Comparison of ENCODE assay signal across 11 cellular contexts in the genomic region with DNA sequence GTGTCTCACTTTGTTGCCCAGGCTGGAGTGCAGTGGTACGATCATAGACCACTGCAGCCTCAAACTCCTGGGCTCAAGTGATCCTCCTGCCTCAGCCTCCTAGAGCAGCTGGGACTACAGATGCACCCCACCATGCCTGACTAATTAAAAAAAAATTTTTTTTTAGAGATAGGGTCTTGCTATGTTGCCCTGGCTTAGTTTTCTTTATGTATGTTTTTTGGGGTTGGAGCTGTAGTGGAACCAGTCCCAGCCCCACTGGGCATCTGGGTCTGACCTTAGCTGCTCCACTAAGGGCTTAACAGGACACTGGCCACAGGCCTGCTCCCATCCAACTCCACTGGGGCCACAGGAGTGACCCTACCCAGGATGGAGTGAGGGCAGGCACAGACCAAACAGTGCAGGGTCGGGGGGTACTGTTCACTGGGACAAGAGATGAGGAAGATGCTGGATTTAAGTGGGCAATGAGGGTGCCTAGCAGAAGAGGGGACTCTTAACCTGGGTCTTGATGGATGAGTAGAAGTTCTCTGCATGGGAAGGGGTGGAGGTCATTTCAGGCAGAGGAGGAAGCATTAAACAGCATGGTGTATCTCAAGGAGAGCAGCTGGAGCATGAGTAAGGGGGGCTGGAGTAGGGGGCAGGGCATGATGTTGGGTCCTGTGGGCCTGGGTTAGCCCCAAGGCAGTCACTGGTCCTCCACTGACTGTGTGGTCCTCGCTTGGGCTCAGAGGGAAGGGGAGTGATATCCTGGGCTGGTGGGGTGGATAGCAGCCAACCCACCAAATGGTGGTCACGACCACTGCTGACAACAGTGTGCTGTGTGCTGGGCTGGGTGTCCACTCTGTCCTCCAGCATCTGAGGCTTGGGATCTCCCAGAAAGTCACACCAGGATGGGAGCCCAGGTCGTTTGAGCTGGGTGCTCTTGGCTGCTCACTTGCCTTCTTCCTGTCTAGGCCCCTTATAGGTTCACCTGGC. TPM values are rescaled to one million over a fixed set of nuclear protein-coding genes. Genes with fewer than 3 reads are reported as not detected.
DNase-seq lines count a peak whose midpoint lies in the region; ATAC-seq and TF ChIP-seq lines count a peak whose summit lies in the region.
"Had no signal": no experiment of that assay in that cellular context is flagged by ENCODE, and none has a peak within 500 bp of the region (broad histone marks: within the 10 kb centered on the region; RNA-seq: fewer than 3 reads in every experiment).

No MANE protein-coding gene starts in this region.

- H3K4me1 Mint-ChIP-seq in CD4-positive, CD25-positive, alpha-beta regulatory T cell: peaks cover 0 to 52% (median 26%) of the 10 kb centered on the region in 4 donors
- peaks cover 27 to 53% (median 48%) of the 10 kb centered on the region in 4 donors for H3K4me1 Mint-ChIP-seq in naive thymus-derived CD8-positive, alpha-beta T cell

- H3K4me1 ChIP-seq in CD4-positive, CD25-positive, alpha-beta regulatory T cell (ENCODE audit: control insufficient read depth, insufficient read depth, low read length, poor library complexity, severe bottlenecking): peaks cover 41% of the 10 kb centered on the region
- peaks cover 0 to 22% (median 14%) of the 10 kb centered on the region in 4 donors for H3K4me1 ChIP-seq in sigmoid colon
- H3K4me1 ChIP-seq: HAP-1 had no signal

- ATAC-seq in CD4-positive, CD25-positive, alpha-beta regulatory T cell (ENCODE audit: low read depth in 2 of 2): no peak
- no peak for ATAC-seq in naive thymus-derived CD8-positive, alpha-beta T cell
- ATAC-seq in GM18868 (IDR thresholded peaks at IDR 0.05; ENCODE audit: unreplicated experiment): no peak
- ATAC-seq in GM19023 (IDR thresholded peaks at IDR 0.05; ENCODE audit: unreplicated experiment): no peak
- ATAC-seq: gastrocnemius medialis had no signal

- peak overlapping the region; percentile 78 to 87 (median 81) for H3K4me3 Mint-ChIP-seq in CD4-positive, CD25-positive, alpha-beta regulatory T cell
- H3K4me3 Mint-ChIP-seq in naive thymus-derived CD8-positive, alpha-beta T cell: peak overlapping the region; percentile 56 to 88 (median 71)

- no peak for TF ChIP-seq EP300 in sigmoid colon (IDR thresholded peaks at IDR 0.05)

- no peaks in the 10 kb centered on the region for H3K36me3 Mint-ChIP-seq in CD4-positive, CD25-positive, alpha-beta regulatory T cell
- peaks cover 0 to 26% (median 0%) of the 10 kb centered on the region in 3 donors for H3K36me3 Mint-ChIP-seq in naive thymus-derived CD8-positive, alpha-beta T cell

- POLR2A ChIA-PET in naive thymus-derived CD8-positive, alpha-beta T cell (lab: Charles Lee): interaction anchor here (0.6 to 3.1 kb wide), 6 partner anchors 9 to 34 kb away, joined by 3 to 17 read pairs (median 4); no protein-coding TSS in a partner anchor

- no peak overlapping the region for H3K4me3 ChIP-seq in CD4-positive, CD25-positive, alpha-beta regulatory T cell (ENCODE audit: low read depth, low read length)
- H3K4me3 ChIP-seq in HFF-Myc (replicated peaks; ENCODE audit: low read depth, low read length) (peak overlapping the region; percentile 51), astrocyte of the spinal cord (ENCODE audit: low read depth, low read length) (peak overlapping the region; percentile 48), sigmoid colon (no peak overlapping the region)
- H3K4me3 ChIP-seq: HAP-1 had no signal

- no peaks in the 10 kb centered on the region for H3K9me3 Mint-ChIP-seq in CD4-positive, CD25-positive, alpha-beta regulatory T cell
- no peaks in the 10 kb centered on the region for H3K9me3 Mint-ChIP-seq in naive thymus-derived CD8-positive, alpha-beta T cell

- WGBS in sigmoid colon, 2 donors: 83 to 85% methylated on average over 5 of the region's 5 CpGs

- no peaks in the 10 kb centered on the region for H3K27me3 ChIP-seq in CD4-positive, CD25-positive, alpha-beta regulatory T cell (ENCODE audit: control insufficient read depth, insufficient read depth, low read length)
- no peaks in the 10 kb centered on the region for H3K27me3 ChIP-seq in sigmoid colon
- H3K27me3 ChIP-seq: gastrocnemius medialis had no signal

- peaks cover 20% of the 10 kb centered on the region for H3K36me3 ChIP-seq in CD4-positive, CD25-positive, alpha-beta regulatory T cell (ENCODE audit: control insufficient read depth, insufficient read depth, low read length)
- H3K36me3 ChIP-seq in sigmoid colon: peaks cover 0 to 28% (median 0%) of the 10 kb centered on the region in 4 donors
- H3K36me3 ChIP-seq: HAP-1 had no signal

- TF ChIP-seq CTCF in HFF-Myc (IDR thresholded peaks at IDR 0.05; ENCODE audit: low read depth, low read length, missing control alignments) (no peak), astrocyte of the spinal cord (IDR thresholded peaks at IDR 0.05; ENCODE audit: low read depth, low read length) (no peak), sigmoid colon (IDR thresholded peaks at IDR 0.05) (no peak)

- no peaks in the 10 kb centered on the region for H3K27me3 Mint-ChIP-seq in CD4-positive, CD25-positive, alpha-beta regulatory T cell
- H3K27me3 Mint-ChIP-seq in naive thymus-derived CD8-positive, alpha-beta T cell: no peaks in the 10 kb centered on the region

- intact Hi-C loops in sigmoid colon (cut with DNase I): no loop called here

- in situ Hi-C loops in astrocyte of the spinal cord (cut with HindIII; ENCODE audit: low sequenced_read_pairs): no loop called here

- H3K27ac ChIP-seq in CD4-positive, CD25-positive, alpha-beta regulatory T cell (ENCODE audit: insufficient read depth, low read length, poor library complexity, severe bottlenecking): no peak overlapping the region
- no peak overlapping the region for H3K27ac ChIP-seq in sigmoid colon
- H3K27ac ChIP-seq: gastrocnemius medialis had no signal

- DNase-seq in CD4-positive, CD25-positive, alpha-beta regulatory T cell: no peak
- DNase-seq in HFF-Myc (ENCODE audit: extremely low read depth, low read depth) (no peak), astrocyte of the spinal cord (ENCODE audit: low read depth, low spot score) (no peak), NCI-H82 (lab: John Stamatoyannopoulos, UW) (no peak), sigmoid colon (no peak)
- no peak for DNase-seq in naive thymus-derived CD8-positive, alpha-beta T cell
- DNase-seq: gastrocnemius medialis; stimulated activated CD4-positive, alpha-beta T cell treated with anti-CD3 and anti-CD28 coated beads, Interleukin-12 subunit alpha, Interleukin-12 subunit beta, amount 100 ng/mL, for 4 hours had no signal

- no peaks in the 10 kb centered on the region for H3K9me3 ChIP-seq in CD4-positive, CD25-positive, alpha-beta regulatory T cell (ENCODE audit: control insufficient read depth in 2 of 2, low read length in 2 of 2)
- no peaks in the 10 kb centered on the region for H3K9me3 ChIP-seq in sigmoid colon
- H3K9me3 ChIP-seq: gastrocnemius medialis, HAP-1 had no signal

- peak overlapping the region; percentile 68 to 94 (median 91) for H3K27ac Mint-ChIP-seq in CD4-positive, CD25-positive, alpha-beta regulatory T cell
- peak overlapping the region; percentile 70 to 93 (median 74) for H3K27ac Mint-ChIP-seq in naive thymus-derived CD8-positive, alpha-beta T cell

- TF ChIP-seq POLR2A in sigmoid colon (IDR thresholded peaks at IDR 0.05): no peak

RNA-seq across cellular contexts. Expression of gene ADD1, which starts 24.1 kb away (rescaled TPM):
- total RNA-seq in CD4-positive, CD25-positive, alpha-beta regulatory T cell: 242 TPM
- polyA plus RNA-seq in CD4-positive, CD25-positive, alpha-beta regulatory T cell: 100 to 1,000 TPM; 142 to 151 (median 145) TPM
- total RNA-seq in naive thymus-derived CD8-positive, alpha-beta T cell: 100 to 1,000 TPM; 302 to 309 TPM
- 100 to 1,000 TPM; 129 to 151 (median 150) TPM for polyA plus RNA-seq in naive thymus-derived CD8-positive, alpha-beta T cell
- total RNA-seq in sigmoid colon: 100 to 1,000 TPM; 166 to 378 (median 183) TPM
- polyA plus RNA-seq in sigmoid colon: 100 to 1,000 TPM; 113 to 162 (median 120) TPM

RNA-seq across cellular contexts. Expression of gene SH3BP2, which starts 26.6 kb away (rescaled TPM):
- 61.7 TPM for total RNA-seq in CD4-positive, CD25-positive, alpha-beta regulatory T cell
- 1 to 10 TPM; 7.6 to 8.6 (median 8.4) TPM for polyA plus RNA-seq in CD4-positive, CD25-positive, alpha-beta regulatory T cell
- 10 to 100 TPM; 27.8 to 28.3 TPM for total RNA-seq in naive thymus-derived CD8-positive, alpha-beta T cell
- 10 to 100 TPM in 1 of 3 donors, 1 to 10 TPM in 2; 4.8 to 10.8 (median 5.4) TPM for polyA plus RNA-seq in naive thymus-derived CD8-positive, alpha-beta T cell
- 10 to 100 TPM; 18.4 to 49.3 (median 24.2) TPM for total RNA-seq in sigmoid colon
- polyA plus RNA-seq in sigmoid colon: 10 to 100 TPM; 18.6 to 82.4 (median 35.6) TPM

Comparison
In these comparisons a context has a peak if more than half of its experiments do, and no peak if none do; other contexts are left out.
1. H3K4me3 ChIP-seq: peak in HFF-Myc (single experiment) and astrocyte of the spinal cord (single experiment); none in CD4-positive, CD25-positive, alpha-beta regulatory T cell (single experiment) and sigmoid colon (0 of 4).